In the genomic region with DNA sequence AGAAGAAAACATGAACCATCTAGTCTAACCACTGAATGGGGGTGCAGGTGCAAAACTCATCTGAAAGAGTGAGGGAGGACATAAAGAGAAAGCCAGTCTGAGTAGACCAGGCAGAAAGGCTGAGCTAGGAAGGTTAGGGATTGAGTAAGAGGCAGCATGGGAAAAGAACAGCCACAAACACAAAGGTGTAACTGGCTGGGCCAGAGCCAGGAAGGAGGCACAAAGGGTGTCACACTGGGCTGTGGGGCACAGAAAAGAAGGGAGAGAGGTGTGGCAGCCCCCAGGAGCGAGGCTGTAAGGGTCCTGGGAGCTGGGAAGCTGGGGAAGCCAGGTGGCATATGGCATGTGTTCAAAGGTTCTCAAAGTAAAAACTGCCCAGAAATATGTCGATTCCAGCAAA, we compare ENCODE assay signal across 23 cellular contexts. TPM values are rescaled to one million over a fixed set of nuclear protein-coding genes. Genes with fewer than 3 reads are reported as not detected.
"Had no signal": no experiment of that assay in that cellular context is flagged by ENCODE, and none has a peak within 500 bp of the region (broad histone marks: within the 10 kb centered on the region; RNA-seq: fewer than 3 reads in every experiment).

No MANE protein-coding gene starts in this region.

- ATAC-seq: activated CD8-positive, alpha-beta T cell treated with anti-CD3 and anti-CD28 coated beads, Interleukin-2, amount 10 ng/mL, durations not matched to agents 7 days and 5 days; body of pancreas; effector memory CD8-positive, alpha-beta T cell; gastrocnemius medialis; heart left ventricle; left cardiac atrium; natural killer cell; psoas muscle; upper lobe of right lung had no signal

- DNase-seq: activated CD4-positive, alpha-beta T cell treated with anti-CD3 and anti-CD28 coated beads for 1 hour; activated CD4-positive, alpha-beta T cell treated with anti-CD3 and anti-CD28 coated beads, Interleukin-2, amount 50 U/mL, for 1 hour; activated CD8-positive, alpha-beta T cell treated with anti-CD3 and anti-CD28 coated beads, Interleukin-2, amount 10 ng/mL, durations not matched to agents 7 days and 5 days; activated gamma-delta T cell; anterior cingulate cortex; dermis blood vessel endothelial cell; effector memory CD8-positive, alpha-beta T cell; gastrocnemius medialis; islet precursor cell; left cardiac atrium; midbrain; natural killer cell; ovary; psoas muscle; spleen; stimulated activated CD4-positive, alpha-beta T cell treated with anti-CD3 and anti-CD28 coated beads, Interleukin-4, amount 100 ng/mL, for 1 hour; stimulated activated naive CD4-positive, alpha-beta T cell; upper lobe of right lung; WERI-Rb-1 had no signal

- H3K9me3 Mint-ChIP-seq: activated naive CD4-positive, alpha-beta T cell treated with anti-CD3 and anti-CD28 coated beads, Interleukin-2, amount 50 U/mL, for 24 hours; activated T-helper 1 cell treated with anti-CD3 and anti-CD28 coated beads, Interleukin-12 subunit alpha, Interleukin-12 subunit beta, Interleukin-2, Interleukin-4 antibody, amounts not matched to agents 30 ng/mL and 10 ng/mL and 1 ng/mL, durations not matched to agents 14 hours and 24 hours and 36 hours; effector memory CD8-positive, alpha-beta T cell; natural killer cell had no signal

- H3K4me3 Mint-ChIP-seq: activated CD8-positive, alpha-beta T cell treated with anti-CD3 and anti-CD28 coated beads, Interleukin-2, amount 10 ng/mL, durations not matched to agents 7 days and 5 days; activated naive CD4-positive, alpha-beta T cell treated with anti-CD3 and anti-CD28 coated beads, Interleukin-2, amount 50 U/mL, for 24 hours; activated T-helper 1 cell treated with anti-CD3 and anti-CD28 coated beads, Interleukin-12 subunit alpha, Interleukin-12 subunit beta, Interleukin-2, Interleukin-4 antibody, amounts not matched to agents 30 ng/mL and 10 ng/mL and 1 ng/mL, durations not matched to agents 14 hours and 24 hours and 36 hours; effector memory CD8-positive, alpha-beta T cell; natural killer cell had no signal

- H3K4me1 Mint-ChIP-seq: natural killer cell had no signal

- H3K36me3 Mint-ChIP-seq: activated naive CD4-positive, alpha-beta T cell treated with anti-CD3 and anti-CD28 coated beads, Interleukin-2, amount 50 U/mL, for 24 hours; natural killer cell had no signal

- H3K27ac Mint-ChIP-seq: activated CD8-positive, alpha-beta T cell treated with anti-CD3 and anti-CD28 coated beads, Interleukin-2, amount 10 ng/mL, durations not matched to agents 7 days and 5 days; activated naive CD4-positive, alpha-beta T cell treated with anti-CD3 and anti-CD28 coated beads, Interleukin-2, amount 50 U/mL, for 24 hours; activated T-helper 1 cell treated with anti-CD3 and anti-CD28 coated beads, Interleukin-12 subunit alpha, Interleukin-12 subunit beta, Interleukin-2, Interleukin-4 antibody, amounts not matched to agents 30 ng/mL and 10 ng/mL and 1 ng/mL, durations not matched to agents 14 hours and 24 hours and 36 hours; effector memory CD8-positive, alpha-beta T cell; natural killer cell had no signal

- H3K27me3 Mint-ChIP-seq: activated naive CD4-positive, alpha-beta T cell treated with anti-CD3 and anti-CD28 coated beads, Interleukin-2, amount 50 U/mL, for 24 hours had no signal

RNA-seq across cellular contexts. Expression of gene IGSF11, which starts 18.7 kb away (rescaled TPM):
- total RNA-seq: dermis blood vessel endothelial cell had no signal
